31 cellular contexts compared by ENCODE assay signal in the genomic region with DNA sequence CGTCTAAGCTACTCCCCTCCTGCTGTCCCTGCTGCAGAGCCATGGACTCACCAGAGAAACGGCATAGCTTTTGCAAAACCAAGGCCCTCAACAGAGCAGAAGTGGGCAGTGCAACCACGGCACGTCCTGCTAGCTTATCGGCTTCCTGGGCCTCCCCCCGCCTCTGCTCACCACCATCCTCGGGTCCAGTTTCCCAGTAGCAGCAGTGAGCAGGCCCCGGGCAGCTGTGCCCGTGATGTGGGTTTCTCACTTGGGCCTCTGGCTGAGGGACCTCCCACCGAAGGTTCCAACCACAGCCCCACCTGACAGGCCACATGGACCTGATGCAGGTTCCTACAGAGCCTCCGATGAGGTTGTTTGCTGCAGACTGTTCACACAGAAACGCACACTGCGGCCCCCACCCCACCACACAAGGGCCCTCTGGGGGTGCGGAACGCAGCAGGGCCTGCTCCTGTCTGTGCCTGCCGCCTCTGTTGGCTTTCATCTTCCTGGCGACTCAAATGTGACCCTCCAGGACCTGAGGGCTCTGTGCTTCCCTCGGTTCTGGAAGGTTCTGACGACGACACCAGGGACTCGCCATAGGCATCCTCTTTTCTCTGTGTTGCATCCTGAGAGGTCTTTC. TPM values are rescaled to one million over a fixed set of nuclear protein-coding genes. Genes with fewer than 3 reads are reported as not detected.
DNase-seq lines count a peak whose midpoint lies in the region; ATAC-seq and TF ChIP-seq lines count a peak whose summit lies in the region.
"Had no signal": no experiment of that assay in that cellular context is flagged by ENCODE, and none has a peak within 500 bp of the region (broad histone marks: within the 10 kb centered on the region; RNA-seq: fewer than 3 reads in every experiment).

No MANE protein-coding gene starts in this region.

- peaks cover 20 to 25% of the 10 kb centered on the region in 2 donors for H3K4me1 Mint-ChIP-seq in effector memory CD8-positive, alpha-beta T cell (ENCODE audit: low read depth in 2 of 2)
- peaks cover 8 to 33% of the 10 kb centered on the region in 2 donors for H3K4me1 Mint-ChIP-seq in stimulated activated naive B cell treated with anti-CD40 and anti-IgM and Interleukin-4, amounts not matched to agents 10 μg/mL and 1 μg/mL and 100 μg/mL, for 72 hours
- H3K4me1 Mint-ChIP-seq in activated T-helper 1 cell treated with anti-CD3 and anti-CD28 coated beads, Interleukin-12 subunit alpha, Interleukin-12 subunit beta, Interleukin-2, Interleukin-4 antibody, amounts not matched to agents 30 ng/mL and 10 ng/mL and 1 ng/mL, durations not matched to agents 14 hours and 24 hours and 36 hours (ENCODE audit: low read depth), result peaks cover 6% of the 10 kb centered on the region
- H3K4me1 Mint-ChIP-seq: CD14-positive monocyte, endodermal cell, H9 had no signal

- no peak overlapping the region for H3K4me3 ChIP-seq in Peyer's patch
- H3K4me3 ChIP-seq: left lung, right atrium auricular region, stomach, thyroid gland had no signal

- no peaks in the 10 kb centered on the region for H3K27me3 ChIP-seq in Peyer's patch
- H3K27me3 ChIP-seq: left lung, right atrium auricular region, stomach, thyroid gland had no signal

- no peaks in the 10 kb centered on the region for H3K9me3 Mint-ChIP-seq in effector memory CD8-positive, alpha-beta T cell
- no peaks in the 10 kb centered on the region for H3K9me3 Mint-ChIP-seq in stimulated activated naive B cell treated with anti-CD40 and anti-IgM and Interleukin-4, amounts not matched to agents 10 μg/mL and 1 μg/mL and 100 μg/mL, for 72 hours
- no peaks in the 10 kb centered on the region for H3K9me3 Mint-ChIP-seq in activated T-helper 1 cell treated with anti-CD3 and anti-CD28 coated beads, Interleukin-12 subunit alpha, Interleukin-12 subunit beta, Interleukin-2, Interleukin-4 antibody, amounts not matched to agents 30 ng/mL and 10 ng/mL and 1 ng/mL, durations not matched to agents 14 hours and 24 hours and 36 hours
- H3K9me3 Mint-ChIP-seq: activated CD4-positive, alpha-beta memory T cell treated with anti-CD3 and anti-CD28 coated beads, Interleukin-2, amount 10 ng/mL, durations not matched to agents 7 days and 5 days; activated naive CD4-positive, alpha-beta T cell treated with anti-CD3 and anti-CD28 coated beads, Interleukin-2, amount 50 U/mL, for 72 hours; activated T-helper 2 cell treated with anti-CD3 and anti-CD28 coated beads, Interferon-gamma antibody, Interleukin-2, Interleukin-4, amounts not matched to agents 10 μg/mL and 5 μg/mL and 100 μg/mL, durations not matched to agents 14 hours and 24 hours and 36 hours; CD14-positive monocyte; endodermal cell; H9; memory B cell had no signal

- TF ChIP-seq POLR2A in Peyer's patch (IDR thresholded peaks at IDR 0.05), result no peak

- H3K4me1 ChIP-seq in Peyer's patch, result no peaks in the 10 kb centered on the region
- H3K4me1 ChIP-seq: left lung, right atrium auricular region, stomach, thyroid gland had no signal

- H3K36me3 ChIP-seq in Peyer's patch, result peaks cover 0 to 61% (median 0%) of the 10 kb centered on the region in 3 donors

- no peaks in the 10 kb centered on the region for H3K9me3 ChIP-seq in Peyer's patch
- H3K9me3 ChIP-seq: left lung, right atrium auricular region, stomach, thyroid gland had no signal

- no peaks in the 10 kb centered on the region for H3K27me3 Mint-ChIP-seq in effector memory CD8-positive, alpha-beta T cell
- H3K27me3 Mint-ChIP-seq in stimulated activated naive B cell treated with anti-CD40 and anti-IgM and Interleukin-4, amounts not matched to agents 10 μg/mL and 1 μg/mL and 100 μg/mL, for 72 hours, result no peaks in the 10 kb centered on the region
- no peaks in the 10 kb centered on the region for H3K27me3 Mint-ChIP-seq in activated T-helper 1 cell treated with anti-CD3 and anti-CD28 coated beads, Interleukin-12 subunit alpha, Interleukin-12 subunit beta, Interleukin-2, Interleukin-4 antibody, amounts not matched to agents 30 ng/mL and 10 ng/mL and 1 ng/mL, durations not matched to agents 14 hours and 24 hours and 36 hours (ENCODE audit: insufficient read depth)
- H3K27me3 Mint-ChIP-seq: activated CD4-positive, alpha-beta memory T cell treated with anti-CD3 and anti-CD28 coated beads, Interleukin-2, amount 10 ng/mL, durations not matched to agents 7 days and 5 days; memory B cell had no signal

- DNase-seq in NK-92 treated with Interleukin-12 subunit alpha and Interleukin-12 subunit beta, amount 100 ng/mL, for 24 hours (lab: John Stamatoyannopoulos, UW), result peak; percentile 84
- DNase-seq in NK-92 (lab: John Stamatoyannopoulos, UW; ENCODE audit: unreplicated experiment) (no peak), Peyer's patch (peak in 2 of 3 donors; percentile 67), NCI-H1436 (lab: John Stamatoyannopoulos, UW) (no peak)
- no peak for DNase-seq in effector memory CD8-positive, alpha-beta T cell
- DNase-seq in stimulated activated naive B cell treated with anti-CD40 and anti-IgM and Interleukin-4, amounts not matched to agents 10 μg/mL and 1 μg/mL and 100 μg/mL, for 72 hours, result no peak
- DNase-seq in activated T-helper 1 cell treated with anti-CD3 and anti-CD28 coated beads, Interleukin-12 subunit alpha, Interleukin-12 subunit beta, Interleukin-2, Interleukin-4 antibody, amounts not matched to agents 30 ng/mL and 10 ng/mL and 1 ng/mL, durations not matched to agents 14 hours and 24 hours and 36 hours (ENCODE audit: low spot score), result no peak
- DNase-seq in activated CD8-positive, alpha-beta memory T cell treated with anti-CD3 and anti-CD28 coated beads for 24 hours, result no peak
- DNase-seq: activated CD4-positive, alpha-beta memory T cell treated with anti-CD3 and anti-CD28 coated beads, Interleukin-2, amount 10 ng/mL, durations not matched to agents 7 days and 5 days; activated CD4-positive, alpha-beta T cell treated with anti-CD3 and anti-CD28 coated beads for 1 hour; Calu3; cortex of kidney; endodermal cell; GDM1; glutamatergic neuron; H9; left lung; PC-3; Right ventricle myocardium superior; small intestine; stomach; T-helper 2 cell; thyroid gland had no signal

- intact Hi-C loops in activated T-helper 1 cell treated with anti-CD3 and anti-CD28 coated beads, Interleukin-12 subunit alpha, Interleukin-12 subunit beta, Interleukin-2, Interleukin-4 antibody, amounts not matched to agents 30 ng/mL and 10 ng/mL and 1 ng/mL, durations not matched to agents 14 hours and 24 hours and 36 hours (cut with micrococcal nuclease), result no loop called here

- H3K4me3 Mint-ChIP-seq in effector memory CD8-positive, alpha-beta T cell, result peak overlapping the region in 1 of 2 donors; percentile 25
- H3K4me3 Mint-ChIP-seq in stimulated activated naive B cell treated with anti-CD40 and anti-IgM and Interleukin-4, amounts not matched to agents 10 μg/mL and 1 μg/mL and 100 μg/mL, for 72 hours, result no peak overlapping the region
- no peak overlapping the region for H3K4me3 Mint-ChIP-seq in activated T-helper 1 cell treated with anti-CD3 and anti-CD28 coated beads, Interleukin-12 subunit alpha, Interleukin-12 subunit beta, Interleukin-2, Interleukin-4 antibody, amounts not matched to agents 30 ng/mL and 10 ng/mL and 1 ng/mL, durations not matched to agents 14 hours and 24 hours and 36 hours
- H3K4me3 Mint-ChIP-seq: activated CD4-positive, alpha-beta memory T cell treated with anti-CD3 and anti-CD28 coated beads, Interleukin-2, amount 10 ng/mL, durations not matched to agents 7 days and 5 days; CD14-positive monocyte; endodermal cell; H9; memory B cell had no signal

- H3K27ac Mint-ChIP-seq in effector memory CD8-positive, alpha-beta T cell, result peak overlapping the region in 1 of 2 donors; percentile 80
- H3K27ac Mint-ChIP-seq in stimulated activated naive B cell treated with anti-CD40 and anti-IgM and Interleukin-4, amounts not matched to agents 10 μg/mL and 1 μg/mL and 100 μg/mL, for 72 hours, result no peak overlapping the region
- no peak overlapping the region for H3K27ac Mint-ChIP-seq in activated T-helper 1 cell treated with anti-CD3 and anti-CD28 coated beads, Interleukin-12 subunit alpha, Interleukin-12 subunit beta, Interleukin-2, Interleukin-4 antibody, amounts not matched to agents 30 ng/mL and 10 ng/mL and 1 ng/mL, durations not matched to agents 14 hours and 24 hours and 36 hours
- H3K27ac Mint-ChIP-seq: activated CD4-positive, alpha-beta memory T cell treated with anti-CD3 and anti-CD28 coated beads, Interleukin-2, amount 10 ng/mL, durations not matched to agents 7 days and 5 days; activated T-helper 2 cell treated with anti-CD3 and anti-CD28 coated beads, Interferon-gamma antibody, Interleukin-2, Interleukin-4, amounts not matched to agents 10 μg/mL and 5 μg/mL and 100 μg/mL, durations not matched to agents 14 hours and 24 hours and 36 hours; endodermal cell; H9 had no signal

- peak overlapping the region in 1 of 4 donors; percentile 64 for H3K27ac ChIP-seq in Peyer's patch
- H3K27ac ChIP-seq: 22Rv1, left lung, right atrium auricular region, stomach, thyroid gland had no signal

- no peak for TF ChIP-seq CTCF in Peyer's patch (IDR thresholded peaks at IDR 0.05)

- H3K36me3 Mint-ChIP-seq in effector memory CD8-positive, alpha-beta T cell (ENCODE audit: insufficient read depth), result peaks cover 74% of the 10 kb centered on the region
- peaks cover 38 to 55% of the 10 kb centered on the region in 2 donors for H3K36me3 Mint-ChIP-seq in stimulated activated naive B cell treated with anti-CD40 and anti-IgM and Interleukin-4, amounts not matched to agents 10 μg/mL and 1 μg/mL and 100 μg/mL, for 72 hours
- H3K36me3 Mint-ChIP-seq in activated T-helper 1 cell treated with anti-CD3 and anti-CD28 coated beads, Interleukin-12 subunit alpha, Interleukin-12 subunit beta, Interleukin-2, Interleukin-4 antibody, amounts not matched to agents 30 ng/mL and 10 ng/mL and 1 ng/mL, durations not matched to agents 14 hours and 24 hours and 36 hours (ENCODE audit: low read depth), result peaks cover 7% of the 10 kb centered on the region
- H3K36me3 Mint-ChIP-seq: activated naive CD4-positive, alpha-beta T cell treated with anti-CD3 and anti-CD28 coated beads, Interleukin-2, amount 50 U/mL, for 72 hours had no signal

- peak; percentile 47 for ATAC-seq in effector memory CD8-positive, alpha-beta T cell (replicated peaks)
- ATAC-seq in stimulated activated naive B cell treated with anti-CD40 and anti-IgM and Interleukin-4, amounts not matched to agents 10 μg/mL and 1 μg/mL and 100 μg/mL, for 72 hours (replicated peaks), result peak; percentile 46 to 57
- ATAC-seq: left lung, PC-3, SK-N-SH treated with all-trans-retinoic acid at 6 μM for 48 hours had no signal

RNA-seq across cellular contexts. Expression of a gene that starts 24.8 kb away (rescaled TPM):
- 10 to 100 TPM in 2 of 4 donors, 1 to 10 TPM in 2; 1.7 to 29.2 (median 11.1) TPM for total RNA-seq in Peyer's patch
- total RNA-seq in activated T-helper 1 cell treated with anti-CD3 and anti-CD28 coated beads, Interleukin-12 subunit alpha, Interleukin-12 subunit beta, Interleukin-2, Interleukin-4 antibody, amounts not matched to agents 30 ng/mL and 10 ng/mL and 1 ng/mL, durations not matched to agents 14 hours and 24 hours and 36 hours, result not detected in 2 replicates
- total RNA-seq: activated CD4-positive, alpha-beta memory T cell treated with anti-CD3 and anti-CD28 coated beads, Interleukin-2, amount 10 ng/mL, durations not matched to agents 7 days and 5 days; activated naive CD4-positive, alpha-beta T cell treated with anti-CD3 and anti-CD28 coated beads, Interleukin-2, amount 50 U/mL, for 72 hours; activated T-helper 2 cell treated with anti-CD3 and anti-CD28 coated beads, Interferon-gamma antibody, Interleukin-2, Interleukin-4, amounts not matched to agents 10 μg/mL and 5 μg/mL and 100 μg/mL, durations not matched to agents 14 hours and 24 hours and 36 hours; Calu3; PC-3 had no signal

RNA-seq across cellular contexts. Expression of a gene that starts 27.4 kb away (rescaled TPM):
- total RNA-seq in Peyer's patch, result 100 to 1,000 TPM in 1 of 4 donors, 10 to 100 TPM in 1, 1 to 10 TPM in 1, not detected in 1; 3.7 to 112 (median 67.5) TPM
- not detected in 2 replicates for total RNA-seq in activated T-helper 1 cell treated with anti-CD3 and anti-CD28 coated beads, Interleukin-12 subunit alpha, Interleukin-12 subunit beta, Interleukin-2, Interleukin-4 antibody, amounts not matched to agents 30 ng/mL and 10 ng/mL and 1 ng/mL, durations not matched to agents 14 hours and 24 hours and 36 hours
- total RNA-seq: activated CD4-positive, alpha-beta memory T cell treated with anti-CD3 and anti-CD28 coated beads, Interleukin-2, amount 10 ng/mL, durations not matched to agents 7 days and 5 days; activated naive CD4-positive, alpha-beta T cell treated with anti-CD3 and anti-CD28 coated beads, Interleukin-2, amount 50 U/mL, for 72 hours; Calu3; fibroblast of villous mesenchyme; PC-3; thyroid gland had no signal

RNA-seq across cellular contexts. Expression of a gene that starts 32.1 kb away (rescaled TPM):
- 10 to 100 TPM in 3 of 4 donors, 1 to 10 TPM in 1; 6.1 to 16.5 (median 11.4) TPM for total RNA-seq in Peyer's patch
- total RNA-seq in activated T-helper 1 cell treated with anti-CD3 and anti-CD28 coated beads, Interleukin-12 subunit alpha, Interleukin-12 subunit beta, Interleukin-2, Interleukin-4 antibody, amounts not matched to agents 30 ng/mL and 10 ng/mL and 1 ng/mL, durations not matched to agents 14 hours and 24 hours and 36 hours, result 0.18 and 0.29 TPM in 2 replicates

RNA-seq across cellular contexts. Expression of a gene that starts 44.7 kb away (rescaled TPM):
- 10 to 100 TPM; 31.4 to 47.2 (median 37.3) TPM for total RNA-seq in Peyer's patch
- total RNA-seq in activated T-helper 1 cell treated with anti-CD3 and anti-CD28 coated beads, Interleukin-12 subunit alpha, Interleukin-12 subunit beta, Interleukin-2, Interleukin-4 antibody, amounts not matched to agents 30 ng/mL and 10 ng/mL and 1 ng/mL, durations not matched to agents 14 hours and 24 hours and 36 hours, result 28.1 and 30.3 TPM in 2 replicates

Comparison
In these comparisons a context has a peak if more than half of its experiments do, and no peak if none do; other contexts are left out.
1. DNase-seq: peak in NK-92 treated with Interleukin-12 subunit alpha and Interleukin-12 subunit beta, amount 100 ng/mL, for 24 hours (single experiment) and Peyer's patch (2 of 3); none in NK-92 (single experiment), effector memory CD8-positive, alpha-beta T cell (0 of 3), stimulated activated naive B cell treated with anti-CD40 and anti-IgM and Interleukin-4, amounts not matched to agents 10 μg/mL and 1 μg/mL and 100 μg/mL, for 72 hours (single experiment), activated T-helper 1 cell treated with anti-CD3 and anti-CD28 coated beads, Interleukin-12 subunit alpha, Interleukin-12 subunit beta, Interleukin-2, Interleukin-4 antibody, amounts not matched to agents 30 ng/mL and 10 ng/mL and 1 ng/mL, durations not matched to agents 14 hours and 24 hours and 36 hours (single experiment), activated CD8-positive, alpha-beta memory T cell treated with anti-CD3 and anti-CD28 coated beads for 24 hours (single experiment) and NCI-H1436 (single experiment).